Comparison of ENCODE assay signal across 10 cellular contexts in the genomic region with DNA sequence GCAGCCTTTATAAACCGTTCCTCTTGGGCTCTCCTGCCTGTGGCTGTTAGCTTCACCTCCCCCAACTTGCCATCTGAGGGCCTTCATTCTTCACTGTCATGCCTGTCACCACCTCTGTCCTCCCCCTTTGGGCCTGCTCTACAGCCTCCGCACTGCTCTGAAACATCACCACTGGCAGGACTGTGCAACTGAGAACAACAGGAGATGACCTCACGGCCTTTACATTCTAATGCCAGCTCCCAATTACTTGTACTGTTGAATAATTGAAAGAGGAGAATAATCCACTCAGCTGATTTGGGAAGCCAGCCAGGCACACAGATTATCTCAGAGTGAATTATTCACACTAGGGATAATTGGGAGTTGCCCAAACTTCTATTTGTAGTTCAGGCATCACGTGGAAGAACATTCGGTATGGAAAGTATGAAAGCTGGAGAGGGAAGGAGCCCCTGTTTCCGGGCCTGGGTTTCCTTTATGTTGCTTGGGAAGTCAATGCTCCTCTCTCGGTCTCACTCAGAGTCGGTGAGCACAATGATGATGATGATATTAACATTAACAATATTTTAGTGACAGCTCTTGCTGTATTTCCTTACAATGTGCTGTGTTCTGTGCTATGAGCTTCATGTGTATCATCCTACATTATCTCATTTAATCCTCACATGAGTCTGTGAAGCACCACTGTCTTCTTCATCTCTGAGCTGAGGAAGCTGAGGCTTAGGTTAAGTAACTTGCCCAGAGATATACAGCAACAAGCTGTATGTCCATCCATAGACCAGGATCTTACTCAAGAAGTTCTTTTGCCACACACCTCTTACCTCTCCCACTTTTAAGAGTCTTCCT.
DNase-seq lines count a peak whose midpoint lies in the region; ATAC-seq and TF ChIP-seq lines count a peak whose summit lies in the region.
"Had no signal": no experiment of that assay in that cellular context is flagged by ENCODE, and none has a peak within 500 bp of the region (broad histone marks: within the 10 kb centered on the region; RNA-seq: fewer than 3 reads in every experiment).

No MANE protein-coding gene starts in this region.

- H3K4me3 ChIP-seq in subcutaneous abdominal adipose tissue (ENCODE audit: low read depth in 1 of 5, low read length in 5 of 5), result peak overlapping the region in 1 of 5 donors; percentile 1

- H3K9ac ChIP-seq in subcutaneous abdominal adipose tissue (ENCODE audit: low read length in 5 of 5), result no peak overlapping the region

- H3K36me3 ChIP-seq in subcutaneous abdominal adipose tissue (ENCODE audit: control insufficient read depth in 5 of 5, insufficient read depth in 5 of 5, low read length in 5 of 5), result no peaks in the 10 kb centered on the region

- H3K4me1 ChIP-seq in subcutaneous abdominal adipose tissue (ENCODE audit: control insufficient read depth in 5 of 5, insufficient read depth in 5 of 5, low read length in 5 of 5), result peaks cover 6 to 34% (median 28%) of the 10 kb centered on the region in 5 donors

- no peaks in the 10 kb centered on the region for H3K9me3 Mint-ChIP-seq in chondrocyte (ENCODE audit: low read depth)
- H3K9me3 Mint-ChIP-seq: natural killer cell; stimulated activated memory B cell treated with anti-CD40 and anti-IgM and Interleukin-4, amounts not matched to agents 10 μg/mL and 1 μg/mL and 100 μg/mL, for 72 hours had no signal

- H3K9me3 ChIP-seq in subcutaneous abdominal adipose tissue (ENCODE audit: control insufficient read depth in 5 of 5, low read length in 5 of 5), result no peaks in the 10 kb centered on the region

- H3K27me3 ChIP-seq in subcutaneous abdominal adipose tissue (ENCODE audit: control insufficient read depth in 5 of 5, insufficient read depth in 4 of 5, low read length in 5 of 5), result no peaks in the 10 kb centered on the region

- H3K4me1 Mint-ChIP-seq in chondrocyte (ENCODE audit: low read depth), result peaks cover 55% of the 10 kb centered on the region

- no peak overlapping the region for H3K4me3 Mint-ChIP-seq in chondrocyte (ENCODE audit: unreplicated experiment)
- H3K4me3 Mint-ChIP-seq: natural killer cell; stimulated activated memory B cell treated with anti-CD40 and anti-IgM and Interleukin-4, amounts not matched to agents 10 μg/mL and 1 μg/mL and 100 μg/mL, for 72 hours had no signal

- no peaks in the 10 kb centered on the region for H3K36me3 Mint-ChIP-seq in chondrocyte (ENCODE audit: low read depth)
- H3K36me3 Mint-ChIP-seq: natural killer cell had no signal

- no peak for TF ChIP-seq CTCF in chondrocyte (IDR thresholded peaks at IDR 0.05)

- peak; percentile 27 for ATAC-seq in left lobe of liver
- no peak for ATAC-seq in HG02870 (IDR thresholded peaks at IDR 0.05; ENCODE audit: unreplicated experiment)
- ATAC-seq: natural killer cell had no signal

- H3K27ac ChIP-seq in subcutaneous abdominal adipose tissue (ENCODE audit: low read depth, low read length), result peak overlapping the region; percentile 42

- peak; percentile 61 for DNase-seq in NCI-H2196 treated with DMSO at 0.1 percent for 48 hours (lab: John Stamatoyannopoulos, UW; ENCODE audit: unreplicated experiment)
- DNase-seq in chondrocyte (ENCODE audit: low spot score), result no peak
- DNase-seq in left lobe of liver (ENCODE audit: low spot score), result peak; percentile 42
- no peak for DNase-seq in stimulated activated CD4-positive, alpha-beta T cell treated with anti-CD3 and anti-CD28 coated beads, Interleukin-15, amount 100 ng/mL, for 24 hours
- no peak for DNase-seq in Kasumi-1 (lab: John Stamatoyannopoulos, UW)
- no peak for DNase-seq in DMS114 treated with DMSO at 0.1 percent for 48 hours (lab: John Stamatoyannopoulos, UW; ENCODE audit: unreplicated experiment)
- DNase-seq: natural killer cell had no signal

- H3K27me3 Mint-ChIP-seq in chondrocyte (ENCODE audit: low read depth), result no peaks in the 10 kb centered on the region
- H3K27me3 Mint-ChIP-seq: stimulated activated memory B cell treated with anti-CD40 and anti-IgM and Interleukin-4, amounts not matched to agents 10 μg/mL and 1 μg/mL and 100 μg/mL, for 72 hours had no signal

- peak overlapping the region; percentile 93 for H3K27ac Mint-ChIP-seq in chondrocyte (ENCODE audit: unreplicated experiment)
- H3K27ac Mint-ChIP-seq: natural killer cell had no signal

Comparison
In these comparisons a context has a peak if more than half of its experiments do, and no peak if none do; other contexts are left out.
1. DNase-seq: peak in NCI-H2196 treated with DMSO at 0.1 percent for 48 hours (single experiment) and left lobe of liver (single experiment); none in chondrocyte (single experiment), stimulated activated CD4-positive, alpha-beta T cell treated with anti-CD3 and anti-CD28 coated beads, Interleukin-15, amount 100 ng/mL, for 24 hours (single experiment), Kasumi-1 (0 of 2) and DMS114 treated with DMSO at 0.1 percent for 48 hours (single experiment).